8 cellular contexts compared by ENCODE assay signal in genomic region chr12:62438098-62438692, GRCh38. TPM values are rescaled to one million over a fixed set of nuclear protein-coding genes. Genes with fewer than 3 reads are reported as not detected.
DNase-seq lines count a peak whose midpoint lies in the region; ATAC-seq and TF ChIP-seq lines count a peak whose summit lies in the region.

No MANE protein-coding gene starts in this region.

- no peak overlapping the region for H3K4me3 Mint-ChIP-seq in osteocyte (ENCODE audit: unreplicated experiment)

- DNase-seq in GM13976 (ENCODE audit: low spot score): peak; percentile 57
- DNase-seq in NCI-H526 treated with DMSO at 0.1 percent for 48 hours (lab: John Stamatoyannopoulos, UW): peak; percentile 27
- peak; percentile 43 for DNase-seq in activated T-cell treated with anti-CD3 and anti-CD28 coated beads for 4 hours
- DNase-seq in fibroblast of villous mesenchyme (ENCODE audit: low read depth): peak; percentile 65
- no peak for DNase-seq in osteocyte (ENCODE audit: extremely low spot score, unreplicated experiment)

- no peak for ATAC-seq in HG03135 (IDR thresholded peaks at IDR 0.05; ENCODE audit: unreplicated experiment)
- ATAC-seq in GM18861 (IDR thresholded peaks at IDR 0.05; ENCODE audit: unreplicated experiment): no peak

- no peak overlapping the region for H3K4me3 ChIP-seq in fibroblast of villous mesenchyme (ENCODE audit: low read depth, low read length)

- peak; percentile 90 for TF ChIP-seq CTCF in C4-2B (conservative IDR thresholded peaks at IDR 0.05)
- TF ChIP-seq CTCF in GM13976 (IDR thresholded peaks at IDR 0.05; ENCODE audit: borderline replicate concordance, control extremely low read depth, extremely low read depth, insufficient read depth, missing control alignments): no peak
- TF ChIP-seq CTCF in fibroblast of villous mesenchyme (IDR thresholded peaks at IDR 0.05; ENCODE audit: insufficient read depth, low read depth, low read length): peak; percentile 68
- TF ChIP-seq CTCF in osteocyte (IDR thresholded peaks at IDR 0.05): peak; percentile 76

- no peak overlapping the region for H3K27ac ChIP-seq in C4-2B

- H3K4me1 Mint-ChIP-seq in osteocyte (ENCODE audit: unreplicated experiment): peaks cover 14% of the 10 kb centered on the region

- in situ Hi-C loops in GM13976 (cut with MboI; ENCODE audit: low sequenced_read_pairs, unreplicated experiment): loop anchor here (5.0 kb wide), 1 partner anchor 359 kb away; no protein-coding TSS in a partner anchor

- peaks cover 2% of the 10 kb centered on the region for H3K36me3 Mint-ChIP-seq in osteocyte (ENCODE audit: unreplicated experiment)

- H3K27me3 Mint-ChIP-seq in osteocyte (ENCODE audit: unreplicated experiment): peaks cover 22% of the 10 kb centered on the region

- peaks cover 24% of the 10 kb centered on the region for H3K9me3 Mint-ChIP-seq in osteocyte (ENCODE audit: unreplicated experiment)

- no peak overlapping the region for H3K27ac Mint-ChIP-seq in osteocyte (ENCODE audit: unreplicated experiment)

RNA-seq across cellular contexts. Expression of gene MON2, which starts 28.4 kb away (rescaled TPM):
- 54.4 and 59.2 TPM in 2 replicates for total RNA-seq in fibroblast of villous mesenchyme
- total RNA-seq in osteocyte: 53.4 and 64.0 TPM in 2 replicates
